Comparison of ENCODE assay signal across 8 cellular contexts in genomic region chr2:235116885-235117492, GRCh38.
A peak's percentile ranks its signal among the peaks of the same experiment; 100 is the strongest.
DNase-seq lines count a peak whose midpoint lies in the region; ATAC-seq lines count a peak whose summit lies in the region.

No MANE protein-coding gene starts in this region.

- H3K27ac ChIP-seq in effector memory CD4-positive, alpha-beta T cell (ENCODE audit: insufficient read depth, low read length, poor library complexity, severe bottlenecking), result no peak overlapping the region

- no peak for ATAC-seq in HG03521 (IDR thresholded peaks at IDR 0.05; ENCODE audit: unreplicated experiment)
- no peak for ATAC-seq in GM21528 (IDR thresholded peaks at IDR 0.05; ENCODE audit: low FRiP score, unreplicated experiment)

- no peaks in the 10 kb centered on the region for H3K4me1 ChIP-seq in effector memory CD4-positive, alpha-beta T cell (ENCODE audit: control insufficient read depth, insufficient read depth, low read length, poor library complexity, severe bottlenecking)

- no peaks in the 10 kb centered on the region for H3K36me3 ChIP-seq in effector memory CD4-positive, alpha-beta T cell (ENCODE audit: control insufficient read depth, insufficient read depth, low read length)

- H3K9me3 ChIP-seq in effector memory CD4-positive, alpha-beta T cell (ENCODE audit: control insufficient read depth, low read length), result no peaks in the 10 kb centered on the region

- no peaks in the 10 kb centered on the region for H3K27me3 ChIP-seq in effector memory CD4-positive, alpha-beta T cell (replicated peaks; ENCODE audit: control insufficient read depth, insufficient read depth, low read length, poor library complexity, severe bottlenecking)

- DNase-seq in NCI-H1092 treated with DMSO at 0.1 percent for 48 hours (lab: John Stamatoyannopoulos, UW) (peak; percentile 4), NCI-H1092 (lab: John Stamatoyannopoulos, UW) (no peak), NCI-H1694 (lab: John Stamatoyannopoulos, UW) (peak; percentile 44), amniotic stem cell (lab: John Stamatoyannopoulos, UW) (peak; percentile 17), kidney tubule cell (ENCODE audit: low spot score) (peak; percentile 58)
- no peak for DNase-seq in effector memory CD4-positive, alpha-beta T cell

- no peak overlapping the region for H3K4me3 ChIP-seq in effector memory CD4-positive, alpha-beta T cell (ENCODE audit: insufficient read depth, low read depth, low read length, poor library complexity, severe bottlenecking)

Comparison
In these comparisons a context has a peak if more than half of its experiments do, and no peak if none do; other contexts are left out.
1. DNase-seq: peak in NCI-H1092 treated with DMSO at 0.1 percent for 48 hours (single experiment), NCI-H1694 (single experiment), amniotic stem cell (single experiment) and kidney tubule cell (single experiment); none in NCI-H1092 (single experiment) and effector memory CD4-positive, alpha-beta T cell (0 of 3).